ENCODE assay signal across 8 cellular contexts in genomic region chr10:124743188-124744046, GRCh38. TPM values are rescaled to one million over a fixed set of nuclear protein-coding genes. Genes with fewer than 3 reads are reported as not detected.
DNase-seq lines count a peak whose midpoint lies in the region; ATAC-seq lines count a peak whose summit lies in the region.

No MANE protein-coding gene starts in this region.

- no peaks in the 10 kb centered on the region for H3K27me3 Mint-ChIP-seq in T-helper 17 cell

- no peak overlapping the region for H2AK5ac ChIP-seq in mesendoderm (ENCODE audit: low read length)

- H3K4me3 ChIP-seq in mesendoderm (ENCODE audit: low read length): peak overlapping the region; percentile 66
- H3K4me3 ChIP-seq in urinary bladder (ENCODE audit: low read depth, low read length): peak overlapping the region; percentile 90

- peaks cover 4% of the 10 kb centered on the region for H3K79me2 ChIP-seq in mesendoderm (ENCODE audit: control insufficient read depth, insufficient read depth, low read length)

- H2BK120ac ChIP-seq in mesendoderm (ENCODE audit: low read depth, low read length): no peak overlapping the region

- H2BK5ac ChIP-seq in mesendoderm (ENCODE audit: low read length): no peak overlapping the region

- no peak overlapping the region for H4K5ac ChIP-seq in mesendoderm (ENCODE audit: low read length)

- H3K4ac ChIP-seq in mesendoderm (ENCODE audit: low read depth, low read length): peak overlapping the region; percentile 96

- peaks cover 47% of the 10 kb centered on the region for H3K4me1 Mint-ChIP-seq in T-helper 17 cell

- peaks cover 2% of the 10 kb centered on the region for H3K36me3 ChIP-seq in mesendoderm (ENCODE audit: control insufficient read depth, insufficient read depth, low read length)
- H3K36me3 ChIP-seq in urinary bladder (ENCODE audit: insufficient read depth): no peaks in the 10 kb centered on the region

- peaks cover 2% of the 10 kb centered on the region for H3K36me3 Mint-ChIP-seq in T-helper 17 cell (ENCODE audit: low read depth)

- peak overlapping the region; percentile 98 for H3K4me3 Mint-ChIP-seq in T-helper 17 cell

- H3K9me3 ChIP-seq in T-helper 17 cell (ENCODE audit: control insufficient read depth, low read length, poor library complexity, severe bottlenecking): no peaks in the 10 kb centered on the region

- H3K18ac ChIP-seq in mesendoderm (ENCODE audit: low read length): peak overlapping the region; percentile 72

- no peak overlapping the region for H4K8ac ChIP-seq in mesendoderm (ENCODE audit: low read depth, low read length)

- peaks cover 17% of the 10 kb centered on the region for H3K4me1 ChIP-seq in mesendoderm (ENCODE audit: control insufficient read depth, low read depth, low read length)
- no peaks in the 10 kb centered on the region for H3K4me1 ChIP-seq in urinary bladder (ENCODE audit: insufficient read depth)

- no CpG with 5 or more reads among the region's 89 CpGs for WGBS in mesendoderm (ENCODE audit: extremely low coverage, insufficient coverage, low lambda C conversion rate)
- under 1% methylated on average over 89 of the region's 89 CpGs for WGBS in urinary bladder

- peak overlapping the region; percentile 79 for H3K27ac ChIP-seq in mesendoderm (ENCODE audit: low read depth, low read length)
- H3K27ac ChIP-seq in urinary bladder (ENCODE audit: low read depth): peak overlapping the region; percentile 79

- peaks cover 3% of the 10 kb centered on the region for H3K79me1 ChIP-seq in mesendoderm (ENCODE audit: low read length)

- no peak overlapping the region for H2BK15ac ChIP-seq in mesendoderm (replicated peaks; ENCODE audit: low read depth)

- peak overlapping the region; percentile 84 for H3K56ac ChIP-seq in mesendoderm (ENCODE audit: low read length)

- peak; percentile 23 for ATAC-seq in HG03045 (IDR thresholded peaks at IDR 0.05; ENCODE audit: unreplicated experiment)
- ATAC-seq in T-helper 17 cell: no peak

- H3K27me3 ChIP-seq in mesendoderm (ENCODE audit: insufficient read depth, low read length, poor library complexity): no peaks in the 10 kb centered on the region

- DNase-seq in NCI-H2227 (lab: John Stamatoyannopoulos, UW; ENCODE audit: unreplicated experiment): peak; percentile 28
- no peak for DNase-seq in NCI-H2227 treated with DMSO at 0.1 percent for 48 hours (lab: John Stamatoyannopoulos, UW)
- no peak for DNase-seq in T-helper 17 cell
- peak; percentile 71 for DNase-seq in ecto neural progenitor cell (ENCODE audit: low spot score)
- peak; percentile 64 for DNase-seq in mesendoderm
- no peak for DNase-seq in middle frontal gyrus (ENCODE audit: extremely low spot score, low spot score)

- H3K4me2 ChIP-seq in mesendoderm (ENCODE audit: low read length): peak overlapping the region; percentile 71

- H3K9ac ChIP-seq in mesendoderm (ENCODE audit: low read length): peak overlapping the region; percentile 75

- H3K27ac Mint-ChIP-seq in T-helper 17 cell: peak overlapping the region; percentile 100

- no peak overlapping the region for H3K23ac ChIP-seq in mesendoderm (ENCODE audit: low read length)

RNA-seq across cellular contexts. Expression of gene FAM53B, which starts 0.8 kb away (rescaled TPM):
- total RNA-seq in T-helper 17 cell (10 to 100 TPM; 68.5 to 69.2 TPM), urinary bladder (19.8 TPM)
- 9.4 TPM for polyA plus RNA-seq in mesendoderm (2013, experiment 1 of 2)
- polyA plus RNA-seq in mesendoderm (2013, experiment 2 of 2): 9.3 TPM
- polyA plus RNA-seq in urinary bladder: 15.9 TPM

RNA-seq across cellular contexts. Expression of gene EEF1AKMT2, which starts 48.3 kb away (rescaled TPM):
- total RNA-seq in T-helper 17 cell: 10 to 100 TPM; 14.5 to 16.2 TPM
- 16.3 TPM for polyA plus RNA-seq in mesendoderm (2013, experiment 1 of 2)
- 15.8 TPM for polyA plus RNA-seq in mesendoderm (2013, experiment 2 of 2)
- 65.9 TPM for total RNA-seq in urinary bladder
- polyA plus RNA-seq in urinary bladder: 12.1 TPM

RNA-seq across cellular contexts. Expression of gene ABRAXAS2, which starts 58.2 kb away (rescaled TPM):
- total RNA-seq in T-helper 17 cell (1 to 10 TPM; 6.8 to 8.7 TPM), urinary bladder (16.4 TPM)
- 14.4 TPM for polyA plus RNA-seq in mesendoderm (2013, experiment 1 of 2)
- 13.8 TPM for polyA plus RNA-seq in mesendoderm (2013, experiment 2 of 2)
- polyA plus RNA-seq in urinary bladder: 11.2 TPM

Comparison
In these comparisons a context has a peak if more than half of its experiments do, and no peak if none do; other contexts are left out.
1. DNase-seq: peak in NCI-H2227 (single experiment), ecto neural progenitor cell (single experiment) and mesendoderm (single experiment); none in NCI-H2227 treated with DMSO at 0.1 percent for 48 hours (single experiment), T-helper 17 cell (0 of 3) and middle frontal gyrus (single experiment).